ENCODE assay signal across 18 cellular contexts in the genomic region with DNA sequence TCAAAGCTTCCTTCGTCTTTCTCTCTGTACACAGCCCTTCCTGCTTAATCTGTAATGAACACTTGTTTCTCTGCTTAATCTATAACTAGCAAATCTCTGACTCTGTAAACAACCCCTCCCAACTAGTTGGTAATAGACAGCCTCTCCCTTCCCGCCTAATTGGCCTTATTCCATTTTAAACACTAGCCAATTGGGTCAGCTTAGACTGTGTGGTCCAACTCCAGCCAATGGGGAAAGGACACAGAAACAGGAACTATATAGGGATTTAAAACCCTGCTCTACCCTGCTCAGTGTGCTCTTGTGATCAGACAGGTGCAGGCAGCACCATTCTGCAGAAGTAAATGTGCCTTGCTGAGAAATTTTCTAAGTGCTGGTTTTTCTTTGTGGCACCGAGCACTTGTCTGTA.
"Had no signal": no experiment of that assay in that cellular context is flagged by ENCODE, and none has a peak within 500 bp of the region (broad histone marks: within the 10 kb centered on the region; RNA-seq: fewer than 3 reads in every experiment).

No MANE protein-coding gene starts in this region.

- H3K27ac Mint-ChIP-seq: activated CD8-positive, alpha-beta memory T cell treated with anti-CD3 and anti-CD28 coated beads, Interleukin-2, amount 10 ng/mL, durations not matched to agents 7 days and 5 days; activated naive CD4-positive, alpha-beta T cell treated with anti-CD3 and anti-CD28 coated beads, Interleukin-2, amount 50 U/mL, for 72 hours; activated T-cell treated with anti-CD3 and anti-CD28 coated beads, Interleukin-2, amount 50 U/mL, for 24 hours; brain; naive thymus-derived CD4-positive, alpha-beta T cell; stimulated activated naive CD8-positive, alpha-beta T cell treated with anti-CD3 and anti-CD28 coated beads, Interleukin-15, amount 100 ng/mL, for 72 hours had no signal

- H3K4me1 ChIP-seq: lower lobe of right lung had no signal

- ATAC-seq: activated CD8-positive, alpha-beta memory T cell treated with anti-CD3 and anti-CD28 coated beads, Interleukin-2, amount 10 ng/mL, durations not matched to agents 7 days and 5 days; activated naive CD4-positive, alpha-beta T cell treated with anti-CD3 and anti-CD28 coated beads, Interleukin-2, amount 50 U/mL, for 72 hours; lower lobe of right lung; naive thymus-derived CD4-positive, alpha-beta T cell; stimulated activated naive CD8-positive, alpha-beta T cell treated with anti-CD3 and anti-CD28 coated beads, Interleukin-15, amount 100 ng/mL, for 72 hours had no signal

- DNase-seq: activated CD4-positive, alpha-beta T cell treated with anti-CD3 and anti-CD28 coated beads, Interleukin-2, amount 50 U/mL, for 4 hours; activated CD4-positive, CD25-positive, alpha-beta regulatory T cell treated with anti-CD3 and anti-CD28 coated beads, Interleukin-2, amount 50 U/mL, for 72 hours; activated CD8-positive, alpha-beta memory T cell treated with anti-CD3 and anti-CD28 coated beads, Interleukin-2, amount 10 ng/mL, durations not matched to agents 7 days and 5 days; activated effector memory CD4-positive, alpha-beta T cell treated with Interleukin-2 at 50 U/mL for 16 hours; activated T-cell treated with anti-CD3 and anti-CD28 coated beads, Interleukin-2, amount 50 U/mL, for 24 hours; amygdala; effector memory CD4-positive, alpha-beta T cell; hypothalamus; kidney glomerular epithelial cell; lower lobe of right lung; naive thymus-derived CD4-positive, alpha-beta T cell; stimulated activated CD4-positive, alpha-beta T cell treated with anti-CD3 and anti-CD28 coated beads, Interleukin-4, amount 100 ng/mL, for 4 hours; stimulated activated naive CD8-positive, alpha-beta T cell treated with anti-CD3 and anti-CD28 coated beads, Interleukin-15, amount 100 ng/mL, for 72 hours had no signal

- H3K27me3 Mint-ChIP-seq: activated CD8-positive, alpha-beta memory T cell treated with anti-CD3 and anti-CD28 coated beads, Interleukin-2, amount 10 ng/mL, durations not matched to agents 7 days and 5 days; activated T-cell treated with anti-CD3 and anti-CD28 coated beads, Interleukin-2, amount 50 U/mL, for 24 hours; naive thymus-derived CD4-positive, alpha-beta T cell; stimulated activated naive CD8-positive, alpha-beta T cell treated with anti-CD3 and anti-CD28 coated beads, Interleukin-15, amount 100 ng/mL, for 72 hours had no signal

- H3K4me3 ChIP-seq: lower lobe of right lung, skin epidermis, thoracic aorta had no signal

- H3K27ac ChIP-seq: lower lobe of right lung, neutrophil, skin epidermis, thoracic aorta had no signal

- H3K36me3 ChIP-seq: lower lobe of right lung, neutrophil, thoracic aorta had no signal

- H3K4me3 Mint-ChIP-seq: activated CD8-positive, alpha-beta memory T cell treated with anti-CD3 and anti-CD28 coated beads, Interleukin-2, amount 10 ng/mL, durations not matched to agents 7 days and 5 days; activated T-cell treated with anti-CD3 and anti-CD28 coated beads, Interleukin-2, amount 50 U/mL, for 24 hours; brain; stimulated activated naive CD8-positive, alpha-beta T cell treated with anti-CD3 and anti-CD28 coated beads, Interleukin-15, amount 100 ng/mL, for 72 hours had no signal

- H3K4me1 Mint-ChIP-seq: activated CD8-positive, alpha-beta memory T cell treated with anti-CD3 and anti-CD28 coated beads, Interleukin-2, amount 10 ng/mL, durations not matched to agents 7 days and 5 days; brain had no signal

- H3K27me3 ChIP-seq: neutrophil had no signal
